ENCODE assay signal across 8 cellular contexts in the genomic region with DNA sequence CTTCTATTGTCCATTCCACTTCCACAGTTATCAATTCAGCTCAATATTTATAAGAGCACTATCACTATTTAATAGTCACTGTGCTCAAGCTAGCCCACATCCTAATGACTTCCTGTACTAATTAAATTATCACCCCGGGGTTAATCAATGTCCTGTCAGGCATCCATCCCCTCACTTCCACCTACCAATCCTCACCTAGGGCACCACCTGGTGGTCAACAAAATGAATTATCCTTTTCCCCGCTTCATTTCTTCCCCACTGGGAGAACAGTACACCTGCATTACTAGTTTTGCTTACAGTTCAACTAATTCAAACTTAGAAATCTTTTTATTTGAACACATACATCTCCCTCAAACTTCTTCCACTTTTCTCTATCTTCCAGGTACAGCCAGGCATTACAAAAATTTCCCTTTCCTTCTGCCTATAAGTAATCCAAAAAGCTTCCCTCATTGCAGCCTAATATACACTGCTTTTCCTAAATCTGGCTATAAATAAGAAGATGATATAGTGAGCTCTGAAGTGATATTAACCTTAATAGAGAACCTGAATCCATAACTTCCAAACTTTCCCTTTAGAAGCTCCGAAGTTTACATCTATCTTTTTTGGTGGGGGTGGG.
DNase-seq lines count a peak whose midpoint lies in the region; ATAC-seq and TF ChIP-seq lines count a peak whose summit lies in the region.

No MANE protein-coding gene starts in this region.

- no peaks in the 10 kb centered on the region for H3K27me3 Mint-ChIP-seq in activated CD4-positive, alpha-beta memory T cell treated with anti-CD3 and anti-CD28 coated beads, Interleukin-2, amount 10 ng/mL, durations not matched to agents 7 days and 5 days
- H3K27me3 Mint-ChIP-seq in osteocyte (ENCODE audit: unreplicated experiment) = no peaks in the 10 kb centered on the region

- CTCF ChIA-PET in activated CD4-positive, alpha-beta memory T cell treated with anti-CD3 and anti-CD28 coated beads, Interleukin-2, amount 10 ng/mL, durations not matched to agents 7 days and 5 days (lab: Charles Lee) = interaction anchor here (0.6 to 5.2 kb wide), 9 partner anchors 10 to 335 kb away, joined by 3 to 25 read pairs (median 4); no protein-coding TSS in a partner anchor

- H3K4me3 ChIP-seq in fibroblast of pulmonary artery (replicated peaks; ENCODE audit: low read depth, low read length) = no peak overlapping the region

- ATAC-seq in HG02798 (IDR thresholded peaks at IDR 0.05; ENCODE audit: poor library complexity, unreplicated experiment) = peak; percentile 55
- no peak for ATAC-seq in HG02884 (IDR thresholded peaks at IDR 0.05; ENCODE audit: unreplicated experiment)
- no peak for ATAC-seq in HG02973 (IDR thresholded peaks at IDR 0.05; ENCODE audit: unreplicated experiment)

- no peaks in the 10 kb centered on the region for H3K36me3 Mint-ChIP-seq in activated CD4-positive, alpha-beta memory T cell treated with anti-CD3 and anti-CD28 coated beads, Interleukin-2, amount 10 ng/mL, durations not matched to agents 7 days and 5 days (ENCODE audit: low read depth)
- peaks cover 5% of the 10 kb centered on the region for H3K36me3 Mint-ChIP-seq in osteocyte (ENCODE audit: unreplicated experiment)

- no peak overlapping the region for H3K4me3 Mint-ChIP-seq in activated CD4-positive, alpha-beta memory T cell treated with anti-CD3 and anti-CD28 coated beads, Interleukin-2, amount 10 ng/mL, durations not matched to agents 7 days and 5 days
- H3K4me3 Mint-ChIP-seq in osteocyte (ENCODE audit: unreplicated experiment) = no peak overlapping the region

- H3K4me1 Mint-ChIP-seq in activated CD4-positive, alpha-beta memory T cell treated with anti-CD3 and anti-CD28 coated beads, Interleukin-2, amount 10 ng/mL, durations not matched to agents 7 days and 5 days = peaks cover 23% of the 10 kb centered on the region
- H3K4me1 Mint-ChIP-seq in osteocyte (ENCODE audit: unreplicated experiment) = peaks cover 9% of the 10 kb centered on the region

- POLR2A ChIA-PET in activated CD4-positive, alpha-beta memory T cell treated with anti-CD3 and anti-CD28 coated beads, Interleukin-2, amount 10 ng/mL, durations not matched to agents 7 days and 5 days (lab: Charles Lee) = no interaction called here

- DNase-seq in EL = peak; percentile 46
- peak; percentile 34 for DNase-seq in NCI-H774 (lab: John Stamatoyannopoulos, UW)
- peak; percentile 49 for DNase-seq in activated CD4-positive, alpha-beta memory T cell treated with anti-CD3 and anti-CD28 coated beads, Interleukin-2, amount 10 ng/mL, durations not matched to agents 7 days and 5 days
- peak; percentile 73 for DNase-seq in fibroblast of pulmonary artery (ENCODE audit: low read depth)
- no peak for DNase-seq in osteocyte (ENCODE audit: extremely low spot score, unreplicated experiment)

- TF ChIP-seq CTCF in fibroblast of pulmonary artery (IDR thresholded peaks at IDR 0.05; ENCODE audit: low read length, missing control alignments) (peak; percentile 66), osteocyte (IDR thresholded peaks at IDR 0.05) (peak; percentile 82)

- no peak overlapping the region for H3K27ac Mint-ChIP-seq in activated CD4-positive, alpha-beta memory T cell treated with anti-CD3 and anti-CD28 coated beads, Interleukin-2, amount 10 ng/mL, durations not matched to agents 7 days and 5 days
- H3K27ac Mint-ChIP-seq in osteocyte (ENCODE audit: unreplicated experiment) = no peak overlapping the region

- H3K9me3 Mint-ChIP-seq in activated CD4-positive, alpha-beta memory T cell treated with anti-CD3 and anti-CD28 coated beads, Interleukin-2, amount 10 ng/mL, durations not matched to agents 7 days and 5 days = no peaks in the 10 kb centered on the region
- no peaks in the 10 kb centered on the region for H3K9me3 Mint-ChIP-seq in osteocyte (ENCODE audit: unreplicated experiment)
